22 cellular contexts compared by ENCODE assay signal in the genomic region with DNA sequence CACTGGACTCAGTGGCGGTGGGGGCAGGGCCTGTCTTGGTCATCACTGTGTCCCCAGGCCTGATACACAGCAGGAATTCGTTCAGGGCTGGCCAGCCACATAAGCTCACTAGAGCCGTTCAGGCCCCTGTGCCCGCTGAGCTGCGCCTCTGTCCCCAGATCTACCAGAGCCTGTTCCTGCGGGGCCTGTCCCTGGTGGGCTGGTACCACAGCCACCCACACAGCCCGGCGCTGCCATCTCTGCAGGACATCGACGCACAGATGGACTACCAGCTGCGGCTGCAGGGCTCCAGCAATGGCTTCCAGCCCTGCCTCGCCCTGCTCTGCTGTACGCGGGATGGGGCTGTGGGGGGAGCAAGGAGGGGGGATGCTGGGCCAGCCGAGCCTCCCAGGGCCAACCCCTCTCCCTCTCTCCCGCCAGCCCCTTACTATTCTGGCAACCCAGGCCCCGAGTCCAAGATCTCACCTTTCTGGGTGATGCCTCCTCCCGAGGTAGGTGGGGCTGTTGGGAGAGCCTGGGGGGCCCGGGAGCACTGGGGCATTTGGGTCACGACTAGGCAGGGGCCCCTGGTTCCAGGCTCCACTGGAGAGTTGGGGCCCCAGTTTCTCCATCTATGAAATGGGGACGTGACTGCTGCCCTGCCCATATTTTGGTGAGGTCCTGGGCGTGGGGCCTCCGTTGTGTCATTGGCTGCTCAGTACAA. TPM values are rescaled to one million over a fixed set of nuclear protein-coding genes. Genes with fewer than 3 reads are reported as not detected.
DNase-seq lines count a peak whose midpoint lies in the region; ATAC-seq, FAIRE-seq and TF ChIP-seq lines count a peak whose summit lies in the region.
"Had no signal": no experiment of that assay in that cellular context is flagged by ENCODE, and none has a peak within 500 bp of the region (broad histone marks: within the 10 kb centered on the region; RNA-seq: fewer than 3 reads in every experiment).

No MANE protein-coding gene starts in this region.

- CTCF ChIA-PET in activated CD4-positive, alpha-beta T cell treated with anti-CD3 and anti-CD28 coated beads for 36 hours (lab: Charles Lee): no interaction called here
- CTCF ChIA-PET in mammary epithelial cell (lab: Charles Lee; ENCODE audit: low non-redundant PET): interaction anchor here (0.6 kb wide), 1 partner anchor 43 kb away, joined by 5 read pairs; a partner anchor contains a TSS

- H3K36me3 Mint-ChIP-seq in activated T-helper 17 cell treated with anti-CD3 and anti-CD28 coated beads, Interleukin-2, amount 50 U/mL, for 72 hours (ENCODE audit: low read depth): peaks cover 36% of the 10 kb centered on the region
- H3K36me3 Mint-ChIP-seq in activated CD4-positive, alpha-beta T cell treated with anti-CD3 and anti-CD28 coated beads for 36 hours (ENCODE audit: low read depth): peaks cover 14% of the 10 kb centered on the region

- peak; percentile 20 for DNase-seq in DMS 273 treated with DMSO at 0.1 percent for 48 hours (lab: John Stamatoyannopoulos, UW)
- DNase-seq in kidney: peak; percentile 73
- DNase-seq in posterior vena cava (ENCODE audit: low spot score): peak; percentile 71
- no peak for DNase-seq in GDM1 (lab: John Stamatoyannopoulos, UW)
- DNase-seq in activated CD4-positive, alpha-beta T cell treated with anti-CD3 and anti-CD28 coated beads for 36 hours: no peak
- no peak for DNase-seq in mammary epithelial cell
- DNase-seq: COR-L47; KG1; NCI-H1048; NCI-H2107; NCI-H345; NCI-H526 treated with DMSO at 0.1 percent for 48 hours; NK-92 treated with Interleukin-12 subunit alpha and Interleukin-12 subunit beta, amount 100 ng/mL, for 24 hours; PC-3 had no signal

- H3K9ac ChIP-seq in kidney (ENCODE audit: low read length in 2 of 2): no peak overlapping the region
- no peak overlapping the region for H3K9ac ChIP-seq in mammary epithelial cell (ENCODE audit: insufficient read depth, low read length)

- H3K9me3 ChIP-seq in kidney (ENCODE audit: control insufficient read depth in 1 of 2, low read length in 2 of 2) (no peaks in the 10 kb centered on the region), mammary epithelial cell (replicated peaks; ENCODE audit: insufficient read depth, low read length) (no peaks in the 10 kb centered on the region)
- H3K9me3 ChIP-seq: A549 had no signal

- FAIRE-seq in kidney (lab: Jason Lieb, UNC): no peak
- FAIRE-seq: A549, GM12892, GM19239 had no signal

- intact Hi-C loops in kidney (cut with DNase I) (no loop called here), posterior vena cava (cut with DNase I) (no loop called here), mammary epithelial cell (cut with micrococcal nuclease) (no loop called here)
- intact Hi-C loops in activated CD4-positive, alpha-beta T cell treated with anti-CD3 and anti-CD28 coated beads for 36 hours (cut with DNase I, micrococcal nuclease): no loop called here

- H3K36me3 ChIP-seq in kidney (ENCODE audit: control insufficient read depth in 1 of 2, insufficient read depth in 2 of 2, low read length in 2 of 2): peaks cover 5 to 7% of the 10 kb centered on the region in 2 donors
- peaks cover 3% of the 10 kb centered on the region for H3K36me3 ChIP-seq in mammary epithelial cell (ENCODE audit: insufficient read depth, low read length)

- no peak overlapping the region for H2AFZ ChIP-seq in mammary epithelial cell (ENCODE audit: low read depth, low read length)

- no peaks in the 10 kb centered on the region for H4K20me1 ChIP-seq in mammary epithelial cell (ENCODE audit: insufficient read depth, low read length)

- in situ Hi-C loops in mammary epithelial cell (cut with MboI; ENCODE audit: low sequenced_read_pairs in 2 of 2): loop anchor here (10.0 to 25.0 kb wide), 2 partner anchors 92 to 95 kb away; no protein-coding TSS in a partner anchor

- dilution Hi-C loops in mammary epithelial cell (cut with HindIII; ENCODE audit: low sequenced_read_pairs): no loop called here

- H3K4me1 ChIP-seq in kidney (ENCODE audit: control insufficient read depth in 1 of 2, insufficient read depth in 1 of 2, low read depth in 1 of 2, low read length in 2 of 2) (no peaks in the 10 kb centered on the region), mammary epithelial cell (ENCODE audit: insufficient read depth, low read length) (no peaks in the 10 kb centered on the region)

- POLR2A ChIA-PET in activated CD4-positive, alpha-beta T cell treated with anti-CD3 and anti-CD28 coated beads for 36 hours (lab: Charles Lee): interaction anchor here (1.4 kb wide), 1 partner anchor 13 kb away, joined by 4 read pairs; no protein-coding TSS in a partner anchor

- H3K4me3 Mint-ChIP-seq in activated T-helper 17 cell treated with anti-CD3 and anti-CD28 coated beads, Interleukin-2, amount 50 U/mL, for 72 hours: no peak overlapping the region
- no peak overlapping the region for H3K4me3 Mint-ChIP-seq in activated CD4-positive, alpha-beta T cell treated with anti-CD3 and anti-CD28 coated beads for 36 hours

- H3K79me2 ChIP-seq in mammary epithelial cell (ENCODE audit: insufficient read depth, low read length): no peaks in the 10 kb centered on the region

- H3K27me3 ChIP-seq in mammary epithelial cell (ENCODE audit: insufficient read depth, low read length): no peaks in the 10 kb centered on the region

- no peaks in the 10 kb centered on the region for H3K9me3 Mint-ChIP-seq in activated T-helper 17 cell treated with anti-CD3 and anti-CD28 coated beads, Interleukin-2, amount 50 U/mL, for 72 hours
- no peaks in the 10 kb centered on the region for H3K9me3 Mint-ChIP-seq in activated CD4-positive, alpha-beta T cell treated with anti-CD3 and anti-CD28 coated beads for 36 hours (ENCODE audit: low read depth)

- H3K27ac Mint-ChIP-seq in activated T-helper 17 cell treated with anti-CD3 and anti-CD28 coated beads, Interleukin-2, amount 50 U/mL, for 72 hours: peak overlapping the region; percentile 63
- H3K27ac Mint-ChIP-seq in activated CD4-positive, alpha-beta T cell treated with anti-CD3 and anti-CD28 coated beads for 36 hours: no peak overlapping the region

- H3K4me3 ChIP-seq in kidney (ENCODE audit: low read length in 2 of 2): no peak overlapping the region
- no peak overlapping the region for H3K4me3 ChIP-seq in mammary epithelial cell (replicated peaks in 1 of 3; ENCODE audit: insufficient read depth in 1 of 3, low read depth in 2 of 3, low read length in 3 of 3)
- H3K4me3 ChIP-seq: A549 had no signal

- no peak for ATAC-seq in activated T-helper 17 cell treated with anti-CD3 and anti-CD28 coated beads, Interleukin-2, amount 50 U/mL, for 72 hours (replicated peaks)
- no peak for ATAC-seq in GM21447 (IDR thresholded peaks at IDR 0.05; ENCODE audit: unreplicated experiment)
- no peak for ATAC-seq in activated CD4-positive, alpha-beta T cell treated with anti-CD3 and anti-CD28 coated beads for 36 hours
- ATAC-seq: A549, PC-3, Right ventricle myocardium inferior had no signal

- no peak overlapping the region for H3K4me2 ChIP-seq in mammary epithelial cell (ENCODE audit: insufficient read depth, low read depth, low read length)
- H3K4me2 ChIP-seq: A549 had no signal

- TF ChIP-seq CTCF in kidney (IDR thresholded peaks at IDR 0.05; ENCODE audit: borderline replicate concordance, extremely low read depth, insufficient read depth) (no peak), mammary epithelial cell (conservative IDR thresholded peaks at IDR 0.05 in 1 of 2, IDR thresholded peaks at IDR 0.05 in 1 of 2; ENCODE audit: extremely low read depth in 1 of 2, insufficient read depth in 1 of 2, low read depth in 1 of 2, low read length in 2 of 2) (no peak)

- no TSS peak for BruUV-seq in mammary epithelial cell (replicated peaks; lab: Mats Ljungman, UMichigan)

- WGBS in mammary epithelial cell (ENCODE audit: low coverage, missing lambda C conversion rate): 96% methylated on average over 11 of the region's 23 CpGs

- H3K4me1 Mint-ChIP-seq in activated T-helper 17 cell treated with anti-CD3 and anti-CD28 coated beads, Interleukin-2, amount 50 U/mL, for 72 hours: no peaks in the 10 kb centered on the region
- no peaks in the 10 kb centered on the region for H3K4me1 Mint-ChIP-seq in activated CD4-positive, alpha-beta T cell treated with anti-CD3 and anti-CD28 coated beads for 36 hours

- H3K27me3 Mint-ChIP-seq in activated T-helper 17 cell treated with anti-CD3 and anti-CD28 coated beads, Interleukin-2, amount 50 U/mL, for 72 hours: no peaks in the 10 kb centered on the region
- no peaks in the 10 kb centered on the region for H3K27me3 Mint-ChIP-seq in activated CD4-positive, alpha-beta T cell treated with anti-CD3 and anti-CD28 coated beads for 36 hours

- H3K27ac ChIP-seq in kidney (ENCODE audit: low read depth in 2 of 2, low read length in 2 of 2) (no peak overlapping the region), mammary epithelial cell (ENCODE audit: insufficient read depth, low read depth, low read length) (no peak overlapping the region)
- H3K27ac ChIP-seq: A549, C4-2B, HL-60 had no signal

RNA-seq across cellular contexts. Expression of a gene that starts 13.9 kb away (rescaled TPM):
- 10 to 100 TPM; 15.5 to 19.7 TPM for total RNA-seq in activated T-helper 17 cell treated with anti-CD3 and anti-CD28 coated beads, Interleukin-2, amount 50 U/mL, for 72 hours
- total RNA-seq in kidney (24.1 TPM), posterior vena cava (10 to 100 TPM; 11.2 to 12.1 TPM), mammary epithelial cell (10 to 100 TPM in 1 of 2 donors, 1 to 10 TPM in 1; 4.3 to 12.5 TPM)
- polyA plus RNA-seq in kidney (ENCODE audit: insufficient read depth, low read depth, low replicate concordance) (43.5 TPM), mammary epithelial cell (5.5 TPM)
- 10 to 100 TPM; 12.6 to 18.0 TPM for total RNA-seq in activated CD4-positive, alpha-beta T cell treated with anti-CD3 and anti-CD28 coated beads for 36 hours
- polyA minus RNA-seq in mammary epithelial cell: 2.0 TPM

RNA-seq across cellular contexts. Expression of a gene that starts 18.6 kb away (rescaled TPM):
- 10 to 100 TPM; 13.3 to 17.4 TPM for total RNA-seq in activated T-helper 17 cell treated with anti-CD3 and anti-CD28 coated beads, Interleukin-2, amount 50 U/mL, for 72 hours
- total RNA-seq in kidney (32.3 TPM), posterior vena cava (1 to 10 TPM; 2.1 to 2.7 TPM), mammary epithelial cell (10 to 100 TPM; 26.7 to 52.8 TPM)
- polyA plus RNA-seq in kidney (ENCODE audit: insufficient read depth, low read depth, low replicate concordance) (61.5 TPM), mammary epithelial cell (55.0 TPM)
- total RNA-seq in activated CD4-positive, alpha-beta T cell treated with anti-CD3 and anti-CD28 coated beads for 36 hours: 10 to 100 TPM; 11.0 to 11.5 TPM
- 40.1 TPM for polyA minus RNA-seq in mammary epithelial cell

RNA-seq across cellular contexts. Expression of a gene that starts 43.1 kb away (rescaled TPM):
- total RNA-seq in activated T-helper 17 cell treated with anti-CD3 and anti-CD28 coated beads, Interleukin-2, amount 50 U/mL, for 72 hours: 10 to 100 TPM; 49.1 to 67.1 TPM
- total RNA-seq in kidney: 52.7 TPM
- 34.8 TPM for polyA plus RNA-seq in kidney (ENCODE audit: insufficient read depth, low read depth, low replicate concordance)
- 10 to 100 TPM; 77.5 to 88.8 TPM for total RNA-seq in posterior vena cava
- total RNA-seq in activated CD4-positive, alpha-beta T cell treated with anti-CD3 and anti-CD28 coated beads for 36 hours: 10 to 100 TPM; 42.0 to 46.8 TPM
- 100 to 1,000 TPM in 1 of 2 donors, 10 to 100 TPM in 1; 80.5 to 149 TPM for total RNA-seq in mammary epithelial cell
- 84.9 TPM for polyA plus RNA-seq in mammary epithelial cell
- polyA minus RNA-seq in mammary epithelial cell: 55.7 TPM

RNA-seq across cellular contexts. Expression of a gene that starts 45.2 kb away (rescaled TPM):
- total RNA-seq in activated T-helper 17 cell treated with anti-CD3 and anti-CD28 coated beads, Interleukin-2, amount 50 U/mL, for 72 hours: 10 to 100 TPM; 67.9 to 96.7 TPM
- 10.0 TPM for total RNA-seq in kidney
- 2.7 TPM for polyA plus RNA-seq in kidney (ENCODE audit: insufficient read depth, low read depth, low replicate concordance)
- 1 to 10 TPM; 6.0 to 9.5 TPM for total RNA-seq in posterior vena cava
- total RNA-seq in activated CD4-positive, alpha-beta T cell treated with anti-CD3 and anti-CD28 coated beads for 36 hours: 10 to 100 TPM; 77.0 to 78.9 TPM
- total RNA-seq in mammary epithelial cell: 10 to 100 TPM in 1 of 2 donors, 1 to 10 TPM in 1; 4.0 to 30.0 TPM
- polyA plus RNA-seq in mammary epithelial cell: 24.4 TPM
- polyA minus RNA-seq in mammary epithelial cell: 16.8 TPM

RNA-seq across cellular contexts. Expression of a gene that starts 52.8 kb away (rescaled TPM):
- total RNA-seq in activated T-helper 17 cell treated with anti-CD3 and anti-CD28 coated beads, Interleukin-2, amount 50 U/mL, for 72 hours: 10 to 100 TPM in 1 of 2 donors, 1 to 10 TPM in 1; 8.3 to 13.1 TPM
- total RNA-seq in kidney (0.85 TPM), posterior vena cava (not detected), mammary epithelial cell (1 to 10 TPM in 1 of 2 donors, under 1 TPM in 1; 0.50 to 7.8 TPM)
- polyA plus RNA-seq in kidney (ENCODE audit: insufficient read depth, low read depth, low replicate concordance) (1.1 TPM), mammary epithelial cell (3.0 TPM)
- 10 to 100 TPM; 23.1 to 25.3 TPM for total RNA-seq in activated CD4-positive, alpha-beta T cell treated with anti-CD3 and anti-CD28 coated beads for 36 hours
- polyA minus RNA-seq in mammary epithelial cell: not detected
- total RNA-seq: Right ventricle myocardium inferior had no signal

Comparison
In these comparisons a context has a peak if more than half of its experiments do, and no peak if none do; other contexts are left out.
1. DNase-seq: peak in DMS 273 treated with DMSO at 0.1 percent for 48 hours (single experiment), kidney (single experiment) and posterior vena cava (single experiment); none in GDM1 (single experiment), activated CD4-positive, alpha-beta T cell treated with anti-CD3 and anti-CD28 coated beads for 36 hours (single experiment) and mammary epithelial cell (single experiment).